8 cellular contexts compared by ENCODE assay signal in the genomic region with DNA sequence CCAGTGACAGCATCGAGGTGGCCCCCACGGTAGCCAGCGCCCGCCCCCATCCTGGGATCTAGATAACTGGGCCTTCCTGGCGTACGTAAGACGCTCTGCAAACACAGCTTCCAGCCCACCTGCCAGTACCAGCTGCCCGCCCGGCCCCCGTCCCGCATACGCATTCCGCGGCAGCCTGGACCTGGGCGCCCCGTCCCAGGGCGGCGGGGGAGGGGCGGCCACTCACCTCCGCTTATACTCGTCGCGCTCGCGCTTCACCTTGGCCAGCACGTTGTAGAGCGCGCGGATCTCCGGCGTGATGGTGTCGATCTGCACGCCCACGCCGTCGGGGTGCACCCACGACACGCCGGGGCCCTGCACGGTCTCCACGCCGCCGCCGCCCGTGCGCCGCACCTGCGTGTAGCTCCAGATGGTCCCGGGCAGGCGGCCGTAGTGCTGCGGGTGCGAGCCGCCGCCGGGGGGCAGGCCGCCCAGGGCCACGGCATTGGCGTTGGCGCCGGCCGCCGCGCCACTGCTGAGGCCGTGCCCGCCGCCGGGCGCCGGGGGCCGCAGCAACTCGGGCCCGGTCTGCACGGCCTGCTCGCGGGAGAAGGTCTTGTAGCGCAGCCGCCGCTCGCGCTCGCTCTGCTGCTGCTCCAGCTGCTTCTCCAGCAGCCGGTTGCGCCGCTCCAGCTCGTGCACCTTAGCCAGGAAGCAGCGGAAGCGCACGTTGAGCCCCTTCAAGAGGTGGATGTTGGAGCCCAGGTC. TPM values are rescaled to one million over a fixed set of nuclear protein-coding genes. Genes with fewer than 3 reads are reported as not detected.
DNase-seq lines count a peak whose midpoint lies in the region; ATAC-seq and TF ChIP-seq lines count a peak whose summit lies in the region.

No MANE protein-coding gene starts in this region.

- peak; percentile 11 for ATAC-seq in GM19372 (IDR thresholded peaks at IDR 0.05; ENCODE audit: low read depth, unreplicated experiment)
- peak; percentile 10 to 31 (median 24) for ATAC-seq in right lobe of liver
- ATAC-seq in stimulated activated memory B cell treated with anti-CD40 and anti-IgM and Interleukin-4, amounts not matched to agents 10 μg/mL and 1 μg/mL and 100 μg/mL, for 72 hours: peak; percentile 13

- peak overlapping the region; percentile 90 to 100 (median 98) for H3K4me2 ChIP-seq in BLaER1 treated with 17β-estradiol and CSF1 and Interleukin-3, amounts not matched to agents 10 nM and 100 nM

- H3K27me3 Mint-ChIP-seq in stimulated activated memory B cell treated with anti-CD40 and anti-IgM and Interleukin-4, amounts not matched to agents 10 μg/mL and 1 μg/mL and 100 μg/mL, for 72 hours: peaks cover 11% of the 10 kb centered on the region

- no peaks in the 10 kb centered on the region; a peak in 1 of 22 replicates for H3K36me3 ChIP-seq in BLaER1 treated with 17β-estradiol and CSF1 and Interleukin-3, amounts not matched to agents 10 nM and 100 nM
- H3K36me3 ChIP-seq in HUES6 (ENCODE audit: control insufficient read depth, insufficient read depth, low read length) (0 out of 2 replicates have a peak, but pooled peaks cover 3% of the 10 kb centered on the region), WERI-Rb-1 (no peaks in the 10 kb centered on the region), right lobe of liver (no peaks in the 10 kb centered on the region)

- no peak for TF ChIP-seq POLR2A in right lobe of liver (IDR thresholded peaks at IDR 0.05)

- 3% methylated on average over 6 of the region's 89 CpGs for WGBS in right lobe of liver (ENCODE audit: insufficient coverage, low coverage, low lambda C conversion rate, missing lambda C conversion rate)

- H3K36me3 Mint-ChIP-seq in stimulated activated memory B cell treated with anti-CD40 and anti-IgM and Interleukin-4, amounts not matched to agents 10 μg/mL and 1 μg/mL and 100 μg/mL, for 72 hours: no peaks in the 10 kb centered on the region

- H3K27me3 ChIP-seq in BLaER1 treated with 17β-estradiol and CSF1 and Interleukin-3, amounts not matched to agents 10 nM and 100 nM: peaks cover 0 to 11% (median 4%) of the 10 kb centered on the region in 11 experiments; a peak in 7 of 22 replicates
- H3K27me3 ChIP-seq in HUES6 (ENCODE audit: control insufficient read depth, insufficient read depth, low read length): peaks cover 37% of the 10 kb centered on the region
- H3K27me3 ChIP-seq in WERI-Rb-1 (ENCODE audit: insufficient read depth, low read depth, severe bottlenecking): no peaks in the 10 kb centered on the region
- H3K27me3 ChIP-seq in right lobe of liver: no peaks in the 10 kb centered on the region

- no peaks in the 10 kb centered on the region for H3K9me3 ChIP-seq in BLaER1 treated with 17β-estradiol and CSF1 and Interleukin-3, amounts not matched to agents 10 nM and 100 nM (replicated peaks in 1 of 11)
- no peaks in the 10 kb centered on the region for H3K9me3 ChIP-seq in HUES6 (ENCODE audit: control insufficient read depth, insufficient read depth, low read depth, low read length)
- H3K9me3 ChIP-seq in WERI-Rb-1 (ENCODE audit: severe bottlenecking): no peaks in the 10 kb centered on the region
- no peaks in the 10 kb centered on the region for H3K9me3 ChIP-seq in right lobe of liver

- H3K4me3 Mint-ChIP-seq in stimulated activated memory B cell treated with anti-CD40 and anti-IgM and Interleukin-4, amounts not matched to agents 10 μg/mL and 1 μg/mL and 100 μg/mL, for 72 hours: peak overlapping the region; percentile 80

- H3K27ac Mint-ChIP-seq in stimulated activated memory B cell treated with anti-CD40 and anti-IgM and Interleukin-4, amounts not matched to agents 10 μg/mL and 1 μg/mL and 100 μg/mL, for 72 hours: peak overlapping the region; percentile 60

- peak overlapping the region; percentile 71 to 87 (median 82) for H3K9ac ChIP-seq in BLaER1 treated with 17β-estradiol and CSF1 and Interleukin-3, amounts not matched to agents 10 nM and 100 nM
- peak overlapping the region; percentile 82 for H3K9ac ChIP-seq in HUES6 (ENCODE audit: low read length)

- peak overlapping the region; percentile 78 to 87 (median 83) for H3K4me3 ChIP-seq in BLaER1 treated with 17β-estradiol and CSF1 and Interleukin-3, amounts not matched to agents 10 nM and 100 nM
- peak overlapping the region; percentile 93 for H3K4me3 ChIP-seq in HUES6 (ENCODE audit: low read depth, low read length)
- H3K4me3 ChIP-seq in WERI-Rb-1 (ENCODE audit: low read depth, low read length): peak overlapping the region; percentile 63
- H3K4me3 ChIP-seq in right lobe of liver: peak overlapping the region; percentile 67 to 87 (median 78)

- intact Hi-C loops in right lobe of liver (cut with DNase I): loop anchor here in 1 of 2 donors (10.0 kb wide), 1 partner anchor 49 kb away; no protein-coding TSS in a partner anchor

- H3K9me3 Mint-ChIP-seq in stimulated activated memory B cell treated with anti-CD40 and anti-IgM and Interleukin-4, amounts not matched to agents 10 μg/mL and 1 μg/mL and 100 μg/mL, for 72 hours: no peaks in the 10 kb centered on the region

- TF ChIP-seq CTCF in WERI-Rb-1 (IDR thresholded peaks at IDR 0.05; ENCODE audit: low read depth, low read length): peak; percentile 8; the same call in 1 of the 2 replicates
- TF ChIP-seq CTCF in right lobe of liver (IDR thresholded peaks at IDR 0.05): peak; percentile 8 to 40 (median 24)

- DNase-seq in WERI-Rb-1: peak; percentile 39
- DNase-seq in central memory CD4-positive, alpha-beta T cell: peak; percentile 59
- peak; percentile 57 to 77 (median 64) for DNase-seq in right lobe of liver
- DNase-seq in SIG-M5 (lab: John Stamatoyannopoulos, UW): no peak

- H3K4me1 Mint-ChIP-seq in stimulated activated memory B cell treated with anti-CD40 and anti-IgM and Interleukin-4, amounts not matched to agents 10 μg/mL and 1 μg/mL and 100 μg/mL, for 72 hours: peaks cover 67% of the 10 kb centered on the region

- peaks cover 13 to 54% (median 30%) of the 10 kb centered on the region in 11 experiments; a peak in 20 of 22 replicates for H4K20me1 ChIP-seq in BLaER1 treated with 17β-estradiol and CSF1 and Interleukin-3, amounts not matched to agents 10 nM and 100 nM

- peak overlapping the region in 10 of 11 experiments; percentile 56 to 77 (median 67); a peak in 21 of 22 replicates for H3K27ac ChIP-seq in BLaER1 treated with 17β-estradiol and CSF1 and Interleukin-3, amounts not matched to agents 10 nM and 100 nM
- H3K27ac ChIP-seq in HUES6 (ENCODE audit: low read depth, low read length) (no peak overlapping the region), WERI-Rb-1 (peak overlapping the region; percentile 47; the same call in 1 of the 2 replicates), right lobe of liver (peak overlapping the region; percentile 26 to 88 (median 47))

- peaks cover 55 to 66% (median 64%) of the 10 kb centered on the region in 10 experiments for H3K4me1 ChIP-seq in BLaER1 treated with 17β-estradiol and CSF1 and Interleukin-3, amounts not matched to agents 10 nM and 100 nM
- H3K4me1 ChIP-seq in HUES6 (ENCODE audit: control insufficient read depth, insufficient read depth, low read length): peaks cover 34% of the 10 kb centered on the region
- H3K4me1 ChIP-seq in right lobe of liver: peaks cover 0 to 43% (median 16%) of the 10 kb centered on the region in 4 donors

RNA-seq across cellular contexts. Expression of a gene that starts 0.9 kb away (rescaled TPM):
- 10 to 100 TPM in 2 of 6 experiments, 1 to 10 TPM in 4; 2.9 to 12.7 (median 7.2) TPM for total RNA-seq in right lobe of liver

RNA-seq across cellular contexts. Expression of a gene that starts 53.3 kb away (rescaled TPM):
- total RNA-seq in right lobe of liver: 100 to 1,000 TPM; 218 to 364 (median 265) TPM
